10 cellular contexts compared by ENCODE assay signal in genomic region chr2:96308248-96308647, GRCh38.
"Had no signal": no experiment of that assay in that cellular context is flagged by ENCODE, and none has a peak within 500 bp of the region (broad histone marks: within the 10 kb centered on the region; RNA-seq: fewer than 3 reads in every experiment).

No MANE protein-coding gene starts in this region.

- DNase-seq: activated CD4-positive, alpha-beta T cell treated with anti-CD3 and anti-CD28 coated beads, Interleukin-2, amount 50 U/mL, for 4 hours; activated naive CD4-positive, alpha-beta T cell; activated naive CD8-positive, alpha-beta T cell treated with anti-CD3 and anti-CD28 coated beads for 36 hours; activated T-cell treated with anti-CD3 and anti-CD28 coated beads for 4 hours; amniotic stem cell; dorsolateral prefrontal cortex; endodermal cell; foreskin fibroblast; stimulated activated naive CD4-positive, alpha-beta T cell treated with Interleukin-2 at 50 U/mL for 16 hours; thyroid gland had no signal
